8 cellular contexts compared by ENCODE assay signal in genomic region chr6:2245954-2246863, GRCh38. TPM values are rescaled to one million over a fixed set of nuclear protein-coding genes. Genes with fewer than 3 reads are reported as not detected.
A peak's percentile ranks its signal among the peaks of the same experiment; 100 is the strongest.
DNase-seq lines count a peak whose midpoint lies in the region; ATAC-seq and TF ChIP-seq lines count a peak whose summit lies in the region.

No MANE protein-coding gene starts in this region.

- no peaks in the 10 kb centered on the region for H3K36me3 ChIP-seq in neural progenitor cell

- H3K4me2 ChIP-seq in neural progenitor cell: peak overlapping the region; percentile 96

- H2AFZ ChIP-seq in neural progenitor cell (replicated peaks): peak overlapping the region; percentile 99

- peaks cover 6% of the 10 kb centered on the region for H3K4me1 ChIP-seq in neural progenitor cell

- peak overlapping the region; percentile 94 for H3K4me3 Mint-ChIP-seq in neural progenitor cell
- peak overlapping the region; percentile 93 for H3K4me3 Mint-ChIP-seq in type B pancreatic cell

- no peak overlapping the region for H3K27ac ChIP-seq in neural progenitor cell

- H3K4me1 Mint-ChIP-seq in neural progenitor cell (peaks cover 27% of the 10 kb centered on the region), type B pancreatic cell (ENCODE audit: unreplicated experiment) (peaks cover 25% of the 10 kb centered on the region)

- peak; percentile 39 for DNase-seq in AG08396 (ENCODE audit: low spot score)
- DNase-seq in NCI-H774 (lab: John Stamatoyannopoulos, UW): peak; percentile 93
- DNase-seq in activated T-helper 1 cell treated with anti-CD3 and anti-CD28 coated beads, Interleukin-2, amount 50 U/mL, for 16 hours (ENCODE audit: low read depth in 1 of 2, low spot score in 1 of 2): peak; percentile 9 to 17
- DNase-seq in fibroblast of the conjunctiva (ENCODE audit: low read depth): peak; percentile 17
- DNase-seq in neural progenitor cell (ENCODE audit: low spot score): peak; percentile 63
- DNase-seq in type B pancreatic cell (ENCODE audit: extremely low spot score, unreplicated experiment): peak; percentile 69

- peaks cover 17% of the 10 kb centered on the region for H3K27me3 ChIP-seq in neural progenitor cell

- peaks cover 14% of the 10 kb centered on the region for H3K27me3 Mint-ChIP-seq in neural progenitor cell (ENCODE audit: insufficient read depth, low read depth)
- peaks cover 4% of the 10 kb centered on the region for H3K27me3 Mint-ChIP-seq in type B pancreatic cell

- H3K4me3 ChIP-seq in neural progenitor cell: peak overlapping the region; percentile 73

- no peaks in the 10 kb centered on the region for H4K20me1 ChIP-seq in neural progenitor cell (ENCODE audit: low read depth)

- no peaks in the 10 kb centered on the region for H3K9me3 ChIP-seq in neural progenitor cell (ENCODE audit: low read depth)

- peak overlapping the region; percentile 65 for H3K27ac Mint-ChIP-seq in neural progenitor cell
- H3K27ac Mint-ChIP-seq in type B pancreatic cell: peak overlapping the region; percentile 99

- H3K36me3 Mint-ChIP-seq in neural progenitor cell (peaks cover 4% of the 10 kb centered on the region), type B pancreatic cell (no peaks in the 10 kb centered on the region)

- peaks cover 4% of the 10 kb centered on the region for H3F3A ChIP-seq in neural progenitor cell (ENCODE audit: low read depth)

- no peak for TF ChIP-seq CTCF in neural progenitor cell (IDR thresholded peaks at IDR 0.05)
- no peak for TF ChIP-seq CTCF in type B pancreatic cell (conservative IDR thresholded peaks at IDR 0.05)

- H3K79me2 ChIP-seq in neural progenitor cell (ENCODE audit: low read depth): peaks cover 14% of the 10 kb centered on the region

- no peaks in the 10 kb centered on the region for H3K9me3 Mint-ChIP-seq in neural progenitor cell
- no peaks in the 10 kb centered on the region for H3K9me3 Mint-ChIP-seq in type B pancreatic cell

- H3K9ac ChIP-seq in neural progenitor cell: peak overlapping the region; percentile 50

- ATAC-seq in GM19023 (IDR thresholded peaks at IDR 0.05; ENCODE audit: unreplicated experiment) (peak; percentile 21), HG03432 (IDR thresholded peaks at IDR 0.05; ENCODE audit: unreplicated experiment) (peak; percentile 16)

RNA-seq across cellular contexts. Expression of gene GMDS, which starts 0.8 kb away (rescaled TPM):
- total RNA-seq in neural progenitor cell (ENCODE audit: low replicate concordance) (9.4 and 22.6 TPM in 2 replicates), type B pancreatic cell (ENCODE audit: low replicate concordance) (27.5 and 41.3 TPM in 2 replicates)

Comparison
In these comparisons a context has a peak if more than half of its experiments do, and no peak if none do; other contexts are left out.
1. DNase-seq: peak in every context shown above with its lines; median percentile 93 in NCI-H774; 69 in type B pancreatic cell; 63 in neural progenitor cell; 39 in AG08396; 17 in fibroblast of the conjunctiva; 13 in activated T-helper 1 cell treated with anti-CD3 and anti-CD28 coated beads, Interleukin-2, amount 50 U/mL, for 16 hours.